In genomic region chr16:2981177-2981898, GRCh38 we compare ENCODE assay signal across 9 cellular contexts. TPM values are rescaled to one million over a fixed set of nuclear protein-coding genes. Genes with fewer than 3 reads are reported as not detected.
A peak's percentile ranks its signal among the peaks of the same experiment; 100 is the strongest.
DNase-seq lines count a peak whose midpoint lies in the region; ATAC-seq and TF ChIP-seq lines count a peak whose summit lies in the region.
"Had no signal": no experiment of that assay in that cellular context is flagged by ENCODE, and none has a peak within 500 bp of the region (broad histone marks: within the 10 kb centered on the region; RNA-seq: fewer than 3 reads in every experiment).

No MANE protein-coding gene starts in this region.

- H3K9me3 Mint-ChIP-seq in activated naive CD4-positive, alpha-beta T cell treated with anti-CD3 and anti-CD28 coated beads, Interleukin-2, amount 50 U/mL, for 72 hours, result no peaks in the 10 kb centered on the region

- DNase-seq in left ventricle myocardium inferior (no peak), cardiac septum (ENCODE audit: low spot score) (no peak), left kidney (ENCODE audit: low read depth, low spot score) (peak; percentile 52), upper lobe of right lung (no peak), NCI-H446 treated with DMSO at 0.1 percent for 48 hours (lab: John Stamatoyannopoulos, UW) (no peak), NCI-H1417 treated with DMSO at 0.1 percent for 48 hours (lab: John Stamatoyannopoulos, UW) (no peak)
- DNase-seq in activated naive CD4-positive, alpha-beta T cell treated with anti-CD3 and anti-CD28 coated beads, Interleukin-2, amount 50 U/mL, for 72 hours (ENCODE audit: low spot score in 2 of 2), result no peak

- peaks cover 12 to 13% of the 10 kb centered on the region in 2 donors for H3K36me3 Mint-ChIP-seq in activated naive CD4-positive, alpha-beta T cell treated with anti-CD3 and anti-CD28 coated beads, Interleukin-2, amount 50 U/mL, for 72 hours

- TF ChIP-seq CTCF in left ventricle myocardium inferior (IDR thresholded peaks at IDR 0.05; ENCODE audit: borderline replicate concordance) (no peak), upper lobe of right lung (IDR thresholded peaks at IDR 0.05) (no peak)

- intact Hi-C loops in left ventricle myocardium inferior (cut with micrococcal nuclease), result no loop called here
- intact Hi-C loops in cardiac septum (cut with DNase I), result no loop called here
- intact Hi-C loops in upper lobe of right lung (cut with DNase I), result no loop called here

- no peak for ATAC-seq in activated naive CD4-positive, alpha-beta T cell treated with anti-CD3 and anti-CD28 coated beads, Interleukin-2, amount 50 U/mL, for 72 hours
- ATAC-seq in upper lobe of right lung, result no peak
- ATAC-seq in GM21529 (IDR thresholded peaks at IDR 0.05; ENCODE audit: unreplicated experiment), result no peak

- H3K4me1 ChIP-seq in left ventricle myocardium inferior, result peaks cover 49% of the 10 kb centered on the region
- H3K4me1 ChIP-seq in upper lobe of right lung, result peaks cover 23% of the 10 kb centered on the region

- H3K27me3 ChIP-seq in left ventricle myocardium inferior (ENCODE audit: low read depth) (peaks cover 37% of the 10 kb centered on the region), upper lobe of right lung (no peaks in the 10 kb centered on the region)

- no peaks in the 10 kb centered on the region for H3K9me3 ChIP-seq in left ventricle myocardium inferior (replicated peaks)
- no peaks in the 10 kb centered on the region for H3K9me3 ChIP-seq in upper lobe of right lung

- peak overlapping the region; percentile 86 to 89 for H3K27ac Mint-ChIP-seq in activated naive CD4-positive, alpha-beta T cell treated with anti-CD3 and anti-CD28 coated beads, Interleukin-2, amount 50 U/mL, for 72 hours

- peak overlapping the region; percentile 80 for H3K27ac ChIP-seq in left ventricle myocardium inferior (replicated peaks)
- peak overlapping the region; percentile 98 for H3K27ac ChIP-seq in upper lobe of right lung

- H3K4me3 ChIP-seq in left ventricle myocardium inferior (peak overlapping the region; percentile 74), upper lobe of right lung (peak overlapping the region; percentile 84)

- H3K36me3 ChIP-seq in left ventricle myocardium inferior (no peaks in the 10 kb centered on the region), upper lobe of right lung (no peaks in the 10 kb centered on the region)

RNA-seq across cellular contexts. Expression of gene PKMYT1, which starts 1.1 kb away (rescaled TPM):
- total RNA-seq in left ventricle myocardium inferior (1.3 TPM), cardiac septum (1.8 TPM), upper lobe of right lung (3.8 TPM)
- total RNA-seq in activated naive CD4-positive, alpha-beta T cell treated with anti-CD3 and anti-CD28 coated beads, Interleukin-2, amount 50 U/mL, for 72 hours, result 100 to 1,000 TPM; 125 to 193 TPM

RNA-seq across cellular contexts. Expression of gene PAQR4, which starts 12.2 kb away (rescaled TPM):
- 9.2 TPM for total RNA-seq in left ventricle myocardium inferior
- 10.9 TPM for total RNA-seq in cardiac septum
- total RNA-seq in activated naive CD4-positive, alpha-beta T cell treated with anti-CD3 and anti-CD28 coated beads, Interleukin-2, amount 50 U/mL, for 72 hours, result 10 to 100 TPM; 24.0 to 31.6 TPM
- 7.4 TPM for total RNA-seq in upper lobe of right lung

RNA-seq across cellular contexts. Expression of gene KREMEN2, which starts 17.3 kb away (rescaled TPM):
- total RNA-seq in left ventricle myocardium inferior, result not detected
- total RNA-seq in cardiac septum, result not detected
- not detected for total RNA-seq in activated naive CD4-positive, alpha-beta T cell treated with anti-CD3 and anti-CD28 coated beads, Interleukin-2, amount 50 U/mL, for 72 hours
- total RNA-seq in upper lobe of right lung, result not detected

RNA-seq across cellular contexts. Expression of gene CLDN9, which starts 31.4 kb away (rescaled TPM):
- total RNA-seq in left ventricle myocardium inferior (1.2 TPM), cardiac septum (2.3 TPM), upper lobe of right lung (0.75 TPM)
- total RNA-seq in activated naive CD4-positive, alpha-beta T cell treated with anti-CD3 and anti-CD28 coated beads, Interleukin-2, amount 50 U/mL, for 72 hours, result under 1 TPM in 1 of 2 donors, not detected in 1; 0.11 TPM
- total RNA-seq: Daoy had no signal

RNA-seq across cellular contexts. Expression of gene CLDN6, which starts 36.6 kb away (rescaled TPM):
- total RNA-seq in left ventricle myocardium inferior, result not detected
- total RNA-seq in cardiac septum, result 0.16 TPM
- not detected for total RNA-seq in activated naive CD4-positive, alpha-beta T cell treated with anti-CD3 and anti-CD28 coated beads, Interleukin-2, amount 50 U/mL, for 72 hours
- total RNA-seq in upper lobe of right lung, result not detected
- total RNA-seq: Daoy had no signal

Comparison
In these comparisons a context has a peak if more than half of its experiments do, and no peak if none do; other contexts are left out.
1. RNA of gene PKMYT1, which starts 1.1 kb away (total RNA-seq): 125 to 193 TPM in activated naive CD4-positive, alpha-beta T cell treated with anti-CD3 and anti-CD28 coated beads, Interleukin-2, amount 50 U/mL, for 72 hours; 3.8 TPM in upper lobe of right lung (single experiment), 1.8 TPM in cardiac septum (single experiment) and 1.3 TPM in left ventricle myocardium inferior (single experiment); every median in the first group is over 10 times any median in the second.